10 cellular contexts compared by ENCODE assay signal in the genomic region with DNA sequence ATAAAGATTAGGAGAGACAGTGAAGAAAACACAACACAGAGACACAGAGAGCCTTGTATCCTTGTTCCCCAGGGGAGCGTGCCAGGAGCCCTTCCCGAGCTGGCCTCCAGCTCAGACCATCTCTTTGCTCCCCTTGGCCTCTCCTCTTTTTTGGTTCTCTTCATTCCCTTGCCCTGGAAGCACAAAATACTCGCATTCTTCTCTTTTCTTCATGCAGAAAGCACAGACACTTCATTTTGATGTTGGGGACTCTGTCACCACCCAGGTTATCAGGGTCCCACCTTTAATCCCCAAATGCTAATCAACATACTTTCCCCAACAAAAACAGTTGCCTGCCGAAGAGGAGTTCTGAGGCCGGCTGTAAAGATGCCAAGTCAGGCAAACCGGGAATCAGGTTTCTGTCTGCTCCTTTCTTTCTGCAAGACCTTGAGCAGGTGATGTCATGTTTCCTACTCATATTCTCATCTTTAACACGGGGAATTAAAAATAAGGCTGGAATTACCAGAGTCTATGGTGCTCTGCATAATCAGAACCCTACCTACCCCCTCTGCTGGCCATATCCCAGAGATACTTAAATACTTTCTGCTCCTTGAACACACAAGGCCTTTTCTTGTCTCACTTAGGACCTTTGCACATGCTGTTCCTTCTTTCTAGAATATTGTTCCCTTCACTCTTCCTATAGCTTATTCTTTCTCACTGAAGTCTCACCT. TPM values are rescaled to one million over a fixed set of nuclear protein-coding genes. Genes with fewer than 3 reads are reported as not detected.
DNase-seq lines count a peak whose midpoint lies in the region; ATAC-seq and TF ChIP-seq lines count a peak whose summit lies in the region.
"Had no signal": no experiment of that assay in that cellular context is flagged by ENCODE, and none has a peak within 500 bp of the region (broad histone marks: within the 10 kb centered on the region; RNA-seq: fewer than 3 reads in every experiment).

No MANE protein-coding gene starts in this region.

- H3K4me3 ChIP-seq in AG04450 (ENCODE audit: low read depth, low read length) = no peak overlapping the region
- no peak overlapping the region for H3K4me3 ChIP-seq in H7 (ENCODE audit: insufficient read depth, low read depth, low read length)
- H3K4me3 ChIP-seq in Panc1 (ENCODE audit: low read depth in 2 of 2, low read length in 2 of 2) = no peak overlapping the region

- CTCF ChIA-PET in AG04450 (lab: Charles Lee) = interaction anchor here (1.0 to 1.6 kb wide), 2 partner anchors 15 to 194 kb away, joined by 3 to 11 read pairs; no protein-coding TSS in a partner anchor
- CTCF ChIA-PET in Panc1 (lab: Charles Lee) = interaction anchor here (0.7 kb wide), 1 partner anchor 433 kb away, joined by 3 read pairs; no protein-coding TSS in a partner anchor

- DNase-seq in AG04450 (ENCODE audit: low read depth, low spot score) (no peak), H7 (peak; percentile 63), Panc1 (ENCODE audit: low read depth, low spot score) (no peak), foreskin keratinocyte (peak; percentile 63 to 77), immature natural killer cell (no peak), cardiac septum (ENCODE audit: low spot score) (no peak)
- no peak for DNase-seq in activated naive CD8-positive, alpha-beta T cell treated with anti-CD3 and anti-CD28 coated beads for 36 hours
- DNase-seq: activated CD4-positive, alpha-beta T cell treated with anti-CD3 and anti-CD28 coated beads, Interleukin-2, amount 10 ng/mL, durations not matched to agents 7 days and 5 days; stimulated activated CD4-positive, alpha-beta T cell treated with anti-CD3 and anti-CD28 coated beads, Interleukin-4, amount 100 ng/mL, for 1 hour had no signal

- H3K4me1 ChIP-seq in Panc1 (ENCODE audit: control insufficient read depth, insufficient read depth, low read length) (no peaks in the 10 kb centered on the region), foreskin keratinocyte (no peaks in the 10 kb centered on the region)

- POLR2A ChIA-PET in AG04450 (lab: Yijun Ruan, JAX) = no interaction called here
- POLR2A ChIA-PET in Panc1 (lab: Charles Lee) = no interaction called here

- H3K27me3 ChIP-seq in AG04450 (ENCODE audit: control insufficient read depth, insufficient read depth, low read length) (no peaks in the 10 kb centered on the region), H7 (ENCODE audit: control insufficient read depth, insufficient read depth, low read length) (no peaks in the 10 kb centered on the region), Panc1 (ENCODE audit: control insufficient read depth, insufficient read depth, low read length) (no peaks in the 10 kb centered on the region), foreskin keratinocyte (no peaks in the 10 kb centered on the region)

- H3K27ac ChIP-seq in AG04450 (ENCODE audit: low read depth, low read length) (no peak overlapping the region), Panc1 (ENCODE audit: low read length) (no peak overlapping the region), foreskin keratinocyte (no peak overlapping the region)

- no peaks in the 10 kb centered on the region for H3K36me3 ChIP-seq in H7 (replicated peaks; ENCODE audit: control insufficient read depth, insufficient read depth, low read length)
- no peaks in the 10 kb centered on the region for H3K36me3 ChIP-seq in Panc1 (ENCODE audit: control insufficient read depth, insufficient read depth, low read length)

- peaks cover 0 to 6% (median 0%) of the 10 kb centered on the region in 6 donors for H3K9me3 Mint-ChIP-seq in immature natural killer cell
- H3K9me3 Mint-ChIP-seq in activated naive CD8-positive, alpha-beta T cell treated with anti-CD3 and anti-CD28 coated beads for 36 hours = peaks cover 3% of the 10 kb centered on the region
- H3K9me3 Mint-ChIP-seq: activated CD4-positive, alpha-beta T cell treated with anti-CD3 and anti-CD28 coated beads, Interleukin-2, amount 10 ng/mL, durations not matched to agents 7 days and 5 days had no signal

- TF ChIP-seq CTCF in AG04450 (IDR thresholded peaks at IDR 0.05; ENCODE audit: low read depth, low read length) (peak; percentile 51), Panc1 (IDR thresholded peaks at IDR 0.05) (peak; percentile 69), foreskin keratinocyte (conservative IDR thresholded peaks at IDR 0.05) (peak; percentile 77)

- H3K9me3 ChIP-seq in AG04450 (ENCODE audit: control insufficient read depth, insufficient read depth, low read length) (peaks cover 3% of the 10 kb centered on the region), Panc1 (ENCODE audit: control insufficient read depth, insufficient read depth, low read depth, low read length) (no peaks in the 10 kb centered on the region; the same call in 1 of the 2 replicates)

- no peak overlapping the region for H3K27ac Mint-ChIP-seq in immature natural killer cell
- no peak overlapping the region for H3K27ac Mint-ChIP-seq in activated naive CD8-positive, alpha-beta T cell treated with anti-CD3 and anti-CD28 coated beads for 36 hours
- H3K27ac Mint-ChIP-seq: activated CD4-positive, alpha-beta T cell treated with anti-CD3 and anti-CD28 coated beads, Interleukin-2, amount 10 ng/mL, durations not matched to agents 7 days and 5 days had no signal

- H3K4me3 Mint-ChIP-seq in immature natural killer cell = no peak overlapping the region
- no peak overlapping the region for H3K4me3 Mint-ChIP-seq in activated naive CD8-positive, alpha-beta T cell treated with anti-CD3 and anti-CD28 coated beads for 36 hours
- H3K4me3 Mint-ChIP-seq: activated CD4-positive, alpha-beta T cell treated with anti-CD3 and anti-CD28 coated beads, Interleukin-2, amount 10 ng/mL, durations not matched to agents 7 days and 5 days had no signal

- H3K27me3 Mint-ChIP-seq in immature natural killer cell (ENCODE audit: low read depth in 3 of 3) = peaks cover 0 to 3% (median 1%) of the 10 kb centered on the region in 3 donors
- peaks cover 8% of the 10 kb centered on the region for H3K27me3 Mint-ChIP-seq in activated naive CD8-positive, alpha-beta T cell treated with anti-CD3 and anti-CD28 coated beads for 36 hours
- H3K27me3 Mint-ChIP-seq: activated CD4-positive, alpha-beta T cell treated with anti-CD3 and anti-CD28 coated beads, Interleukin-2, amount 10 ng/mL, durations not matched to agents 7 days and 5 days had no signal

- no peaks in the 10 kb centered on the region for H3K36me3 Mint-ChIP-seq in immature natural killer cell
- no peaks in the 10 kb centered on the region for H3K36me3 Mint-ChIP-seq in activated naive CD8-positive, alpha-beta T cell treated with anti-CD3 and anti-CD28 coated beads for 36 hours

- ATAC-seq in Panc1 (peak; percentile 74), foreskin keratinocyte (peak; percentile 58), GM19463 (IDR thresholded peaks at IDR 0.05; ENCODE audit: unreplicated experiment) (no peak)

- intact Hi-C loops in Panc1 (cut with micrococcal nuclease; ENCODE audit: unreplicated experiment) = no loop called here
- intact Hi-C loops in cardiac septum (cut with DNase I) = no loop called here

- in situ Hi-C loops in Panc1 (cut with HindIII; ENCODE audit: low pct_unique_long_range_greater_than_20kb, low sequenced_read_pairs) = no loop called here

- H3K4me1 Mint-ChIP-seq in immature natural killer cell = no peaks in the 10 kb centered on the region
- no peaks in the 10 kb centered on the region for H3K4me1 Mint-ChIP-seq in activated naive CD8-positive, alpha-beta T cell treated with anti-CD3 and anti-CD28 coated beads for 36 hours
- H3K4me1 Mint-ChIP-seq: activated CD4-positive, alpha-beta T cell treated with anti-CD3 and anti-CD28 coated beads, Interleukin-2, amount 10 ng/mL, durations not matched to agents 7 days and 5 days had no signal

- BruUV-seq in Panc1 (replicated peaks; lab: Mats Ljungman, UMichigan) = no TSS peak

RNA-seq across cellular contexts. Expression of a gene that starts 21.7 kb away (rescaled TPM):
- not detected in 2 replicates for polyA plus RNA-seq in AG04450 (2011; rRNA removed)
- not detected in 2 replicates for polyA minus RNA-seq in AG04450 (2011; rRNA and poly(A)+ RNA removed)
- total RNA-seq in H7 (2014; rRNA removed; shearing (Covaris generic)) = not detected in 2 replicates
- not detected for total RNA-seq in Panc1 (2021; ENCODE audit: unreplicated experiment)
- polyA plus RNA-seq in Panc1 (2012; ENCODE audit: insufficient read length) = not detected
- total RNA-seq in foreskin keratinocyte = not detected in 2 replicates
- polyA plus RNA-seq in foreskin keratinocyte = not detected in 2 replicates
- polyA plus RNA-seq in immature natural killer cell = not detected
- total RNA-seq in cardiac septum = not detected
- total RNA-seq in activated naive CD8-positive, alpha-beta T cell treated with anti-CD3 and anti-CD28 coated beads for 36 hours = not detected
- total RNA-seq: activated CD4-positive, alpha-beta T cell treated with anti-CD3 and anti-CD28 coated beads, Interleukin-2, amount 10 ng/mL, durations not matched to agents 7 days and 5 days had no signal

Comparison
In these comparisons a context has a peak if more than half of its experiments do, and no peak if none do; other contexts are left out.
1. DNase-seq: peak in H7 (single experiment) and foreskin keratinocyte (2 of 2); none in AG04450 (single experiment), Panc1 (single experiment), immature natural killer cell (0 of 3), cardiac septum (single experiment) and activated naive CD8-positive, alpha-beta T cell treated with anti-CD3 and anti-CD28 coated beads for 36 hours (single experiment).
2. Peak in every context shown above with its lines, with median percentiles within 50 percentile points of each other: CTCF ChIP-seq.